In genomic region chr12:12717586-12718381, GRCh38 we compare ENCODE assay signal across 8 cellular contexts. TPM values are rescaled to one million over a fixed set of nuclear protein-coding genes. Genes with fewer than 3 reads are reported as not detected.
DNase-seq lines count a peak whose midpoint lies in the region; ATAC-seq and TF ChIP-seq lines count a peak whose summit lies in the region.

No MANE protein-coding gene starts in this region.

- ATAC-seq in HG02759 (IDR thresholded peaks at IDR 0.05; ENCODE audit: unreplicated experiment): peak; percentile 20
- peak; percentile 39 for ATAC-seq in Panc1
- no peak for ATAC-seq in central memory CD8-positive, alpha-beta T cell (replicated peaks; ENCODE audit: extremely low read depth, poor library complexity, severe bottlenecking)
- ATAC-seq in left lobe of liver: peak; percentile 25

- POLR2A ChIA-PET in Panc1 (lab: Charles Lee): no interaction called here

- peak overlapping the region; percentile 89 for H3K4me3 Mint-ChIP-seq in central memory CD8-positive, alpha-beta T cell

- H3K27me3 ChIP-seq in Panc1 (ENCODE audit: control insufficient read depth, insufficient read depth, low read length) (no peaks in the 10 kb centered on the region), stomach smooth muscle (ENCODE audit: control insufficient read depth in 1 of 2, insufficient read depth in 2 of 2, low read length in 2 of 2) (no peaks in the 10 kb centered on the region)

- peak; percentile 29 for DNase-seq in NCI-H345 treated with DMSO at 0.1 percent for 48 hours (lab: John Stamatoyannopoulos, UW; ENCODE audit: unreplicated experiment)
- DNase-seq in NCI-H345 (lab: John Stamatoyannopoulos, UW): no peak
- no peak for DNase-seq in Panc1 (ENCODE audit: low read depth, low spot score)
- DNase-seq in central memory CD8-positive, alpha-beta T cell (ENCODE audit: low spot score in 2 of 2): no peak
- DNase-seq in left lobe of liver (ENCODE audit: low spot score): peak; percentile 64
- no peak for DNase-seq in GM19240 (ENCODE audit: insufficient read length, low spot score)

- in situ Hi-C loops in Panc1 (cut with HindIII; ENCODE audit: low pct_unique_long_range_greater_than_20kb, low sequenced_read_pairs): no loop called here

- BruUV-seq in Panc1 (replicated peaks; lab: Mats Ljungman, UMichigan): TSS peak; percentile 74

- H3K27me3 Mint-ChIP-seq in central memory CD8-positive, alpha-beta T cell: no peaks in the 10 kb centered on the region

- CTCF ChIA-PET in Panc1 (lab: Charles Lee): no interaction called here

- H3K27ac Mint-ChIP-seq in central memory CD8-positive, alpha-beta T cell (ENCODE audit: low read depth): peak overlapping the region; percentile 95

- H3K4me3 ChIP-seq in Panc1 (ENCODE audit: low read depth in 2 of 2, low read length in 2 of 2): peak overlapping the region; percentile 72 to 93
- peak overlapping the region; percentile 89 to 94 for H3K4me3 ChIP-seq in stomach smooth muscle (ENCODE audit: low read length in 2 of 2)

- H3K4me1 ChIP-seq in Panc1 (ENCODE audit: control insufficient read depth, insufficient read depth, low read length) (peaks cover 39% of the 10 kb centered on the region), stomach smooth muscle (ENCODE audit: control insufficient read depth, insufficient read depth, low read length) (peaks cover 40% of the 10 kb centered on the region)

- H3K9me3 ChIP-seq in Panc1 (ENCODE audit: control insufficient read depth, insufficient read depth, low read depth, low read length) (no peaks in the 10 kb centered on the region), stomach smooth muscle (ENCODE audit: control insufficient read depth in 2 of 2, low read length in 2 of 2) (no peaks in the 10 kb centered on the region)

- H3K9ac ChIP-seq in stomach smooth muscle (ENCODE audit: low read length in 2 of 2): peak overlapping the region; percentile 92 to 96

- H3K36me3 ChIP-seq in Panc1 (ENCODE audit: control insufficient read depth, insufficient read depth, low read length) (peaks cover 11% of the 10 kb centered on the region), stomach smooth muscle (ENCODE audit: control insufficient read depth in 2 of 2, insufficient read depth in 2 of 2, low read length in 2 of 2) (peaks cover 3 to 8% of the 10 kb centered on the region in 2 donors)

- intact Hi-C loops in Panc1 (cut with micrococcal nuclease; ENCODE audit: unreplicated experiment): no loop called here

- TF ChIP-seq CTCF in Panc1 (IDR thresholded peaks at IDR 0.05): no peak

- peaks cover 55% of the 10 kb centered on the region for H3K4me1 Mint-ChIP-seq in central memory CD8-positive, alpha-beta T cell

- H3K9me3 Mint-ChIP-seq in central memory CD8-positive, alpha-beta T cell: no peaks in the 10 kb centered on the region

- H3K36me3 Mint-ChIP-seq in central memory CD8-positive, alpha-beta T cell (ENCODE audit: insufficient read depth): peaks cover 77% of the 10 kb centered on the region

- H3K27ac ChIP-seq in Panc1 (ENCODE audit: low read length): peak overlapping the region; percentile 96
- peak overlapping the region; percentile 96 for H3K27ac ChIP-seq in stomach smooth muscle (ENCODE audit: low read length)

RNA-seq across cellular contexts. Expression of gene CDKN1B, which starts 0.6 kb away (rescaled TPM):
- total RNA-seq in Panc1 (2021; ENCODE audit: unreplicated experiment) (25.9 TPM), left lobe of liver (25.5 TPM)
- 34.2 TPM for polyA plus RNA-seq in Panc1 (2012; ENCODE audit: insufficient read length)

RNA-seq across cellular contexts. Expression of gene GPR19, which starts 21.8 kb away (rescaled TPM):
- total RNA-seq in Panc1 (2021; ENCODE audit: unreplicated experiment): 0.82 TPM
- polyA plus RNA-seq in Panc1 (2012; ENCODE audit: insufficient read length): 0.61 TPM
- total RNA-seq in left lobe of liver: 0.18 TPM

Comparison
In these comparisons a context has a peak if more than half of its experiments do, and no peak if none do; other contexts are left out.
1. DNase-seq: peak in NCI-H345 treated with DMSO at 0.1 percent for 48 hours (single experiment) and left lobe of liver (single experiment); none in NCI-H345 (single experiment), Panc1 (single experiment), central memory CD8-positive, alpha-beta T cell (0 of 2) and GM19240 (single experiment).